9 cellular contexts compared by ENCODE assay signal in genomic region chr15:74406992-74407705, GRCh38. TPM values are rescaled to one million over a fixed set of nuclear protein-coding genes. Genes with fewer than 3 reads are reported as not detected.
A peak's percentile ranks its signal among the peaks of the same experiment; 100 is the strongest.
DNase-seq lines count a peak whose midpoint lies in the region; ATAC-seq and TF ChIP-seq lines count a peak whose summit lies in the region.
"Had no signal": no experiment of that assay in that cellular context is flagged by ENCODE, and none has a peak within 500 bp of the region (broad histone marks: within the 10 kb centered on the region; RNA-seq: fewer than 3 reads in every experiment).

No MANE protein-coding gene starts in this region.

- H3K4me1 ChIP-seq in SJSA1 (replicated peaks): peaks cover 32% of the 10 kb centered on the region

- peaks cover 41% of the 10 kb centered on the region for H3K36me3 Mint-ChIP-seq in activated CD4-positive, alpha-beta T cell treated with anti-CD3 and anti-CD28 coated beads, Interleukin-2, amount 10 ng/mL, durations not matched to agents 24 days and 14 days (ENCODE audit: low read depth)
- peaks cover 42 to 70% of the 10 kb centered on the region in 2 donors for H3K36me3 Mint-ChIP-seq in stimulated activated naive B cell treated with anti-CD40 and anti-IgM and Interleukin-4, amounts not matched to agents 10 μg/mL and 1 μg/mL and 100 μg/mL, for 72 hours

- peak; percentile 18 for TF ChIP-seq CTCF in fibroblast of the aortic adventitia (IDR thresholded peaks at IDR 0.05; ENCODE audit: insufficient read depth, low read length)

- no peak overlapping the region for H3K4me3 ChIP-seq in SJSA1
- no peak overlapping the region for H3K4me3 ChIP-seq in fibroblast of the aortic adventitia (ENCODE audit: low read depth, low read length)

- H3K9me3 ChIP-seq in SJSA1 (replicated peaks): no peaks in the 10 kb centered on the region

- intact Hi-C loops in activated CD4-positive, alpha-beta T cell treated with anti-CD3 and anti-CD28 coated beads, Interleukin-2, amount 10 ng/mL, durations not matched to agents 24 days and 14 days (cut with micrococcal nuclease): no loop called here

- peak overlapping the region; percentile 85 for H3K27ac ChIP-seq in SJSA1

- no peaks in the 10 kb centered on the region for H3K27me3 Mint-ChIP-seq in activated CD4-positive, alpha-beta T cell treated with anti-CD3 and anti-CD28 coated beads, Interleukin-2, amount 10 ng/mL, durations not matched to agents 24 days and 14 days
- no peaks in the 10 kb centered on the region for H3K27me3 Mint-ChIP-seq in stimulated activated naive B cell treated with anti-CD40 and anti-IgM and Interleukin-4, amounts not matched to agents 10 μg/mL and 1 μg/mL and 100 μg/mL, for 72 hours

- H3K36me3 ChIP-seq in SJSA1: no peaks in the 10 kb centered on the region

- H3K4me1 Mint-ChIP-seq in activated CD4-positive, alpha-beta T cell treated with anti-CD3 and anti-CD28 coated beads, Interleukin-2, amount 10 ng/mL, durations not matched to agents 24 days and 14 days: peaks cover 36% of the 10 kb centered on the region
- H3K4me1 Mint-ChIP-seq in stimulated activated naive B cell treated with anti-CD40 and anti-IgM and Interleukin-4, amounts not matched to agents 10 μg/mL and 1 μg/mL and 100 μg/mL, for 72 hours: peaks cover 80 to 93% of the 10 kb centered on the region in 2 donors

- no peak for DNase-seq in activated CD4-positive, alpha-beta T cell treated with anti-CD3 and anti-CD28 coated beads, Interleukin-2, amount 10 ng/mL, durations not matched to agents 24 days and 14 days
- DNase-seq in activated CD4-positive, alpha-beta T cell treated with anti-CD3 and anti-CD28 coated beads, Interleukin-2, amount 50 U/mL, for 4 hours: no peak
- peak; percentile 86 to 93 for DNase-seq in SJSA1 (ENCODE audit: low read depth in 1 of 2, low spot score in 2 of 2)
- DNase-seq in fibroblast of the aortic adventitia (ENCODE audit: low read depth): peak; percentile 85
- no peak for DNase-seq in stimulated activated naive B cell treated with anti-CD40 and anti-IgM and Interleukin-4, amounts not matched to agents 10 μg/mL and 1 μg/mL and 100 μg/mL, for 72 hours
- DNase-seq in NCI-H2196 treated with DMSO at 0.1 percent for 48 hours (lab: John Stamatoyannopoulos, UW; ENCODE audit: unreplicated experiment): no peak
- DNase-seq in NCI-H748 (lab: John Stamatoyannopoulos, UW; ENCODE audit: unreplicated experiment): no peak

- no peaks in the 10 kb centered on the region for H3K27me3 ChIP-seq in SJSA1 (replicated peaks)

- no peak overlapping the region for H3K4me3 Mint-ChIP-seq in activated CD4-positive, alpha-beta T cell treated with anti-CD3 and anti-CD28 coated beads, Interleukin-2, amount 10 ng/mL, durations not matched to agents 24 days and 14 days
- peak overlapping the region; percentile 62 to 79 for H3K4me3 Mint-ChIP-seq in stimulated activated naive B cell treated with anti-CD40 and anti-IgM and Interleukin-4, amounts not matched to agents 10 μg/mL and 1 μg/mL and 100 μg/mL, for 72 hours

- ATAC-seq in stimulated activated naive B cell treated with anti-CD40 and anti-IgM and Interleukin-4, amounts not matched to agents 10 μg/mL and 1 μg/mL and 100 μg/mL, for 72 hours (replicated peaks): peak; percentile 4
- no peak for ATAC-seq in activated CD4-positive, CD25-positive, alpha-beta regulatory T cell treated with anti-CD3 and anti-CD28 coated beads, Interleukin-2, amount 50 U/mL, for 24 hours

- peak overlapping the region; percentile 43 for H3K27ac Mint-ChIP-seq in activated CD4-positive, alpha-beta T cell treated with anti-CD3 and anti-CD28 coated beads, Interleukin-2, amount 10 ng/mL, durations not matched to agents 24 days and 14 days
- H3K27ac Mint-ChIP-seq in stimulated activated naive B cell treated with anti-CD40 and anti-IgM and Interleukin-4, amounts not matched to agents 10 μg/mL and 1 μg/mL and 100 μg/mL, for 72 hours: peak overlapping the region; percentile 94

- no peaks in the 10 kb centered on the region for H3K9me3 Mint-ChIP-seq in activated CD4-positive, alpha-beta T cell treated with anti-CD3 and anti-CD28 coated beads, Interleukin-2, amount 10 ng/mL, durations not matched to agents 24 days and 14 days
- H3K9me3 Mint-ChIP-seq in stimulated activated naive B cell treated with anti-CD40 and anti-IgM and Interleukin-4, amounts not matched to agents 10 μg/mL and 1 μg/mL and 100 μg/mL, for 72 hours: peaks cover 0 to 2% of the 10 kb centered on the region in 2 donors

RNA-seq across cellular contexts. Expression of gene SEMA7A, which starts 26.6 kb away (rescaled TPM):
- total RNA-seq in activated CD4-positive, alpha-beta T cell treated with anti-CD3 and anti-CD28 coated beads, Interleukin-2, amount 10 ng/mL, durations not matched to agents 24 days and 14 days: 88.0 and 89.6 TPM in 2 replicates
- 5.2 and 5.4 TPM in 2 replicates for total RNA-seq in SJSA1 (2014; rRNA removed; shearing (Covaris generic))
- 2.6 and 7.9 TPM in 2 replicates for total RNA-seq in fibroblast of the aortic adventitia (ENCODE audit: low replicate concordance)

RNA-seq across cellular contexts. Expression of gene CYP11A1, which starts 39.7 kb away (rescaled TPM):
- not detected in 2 replicates for total RNA-seq in activated CD4-positive, alpha-beta T cell treated with anti-CD3 and anti-CD28 coated beads, Interleukin-2, amount 10 ng/mL, durations not matched to agents 24 days and 14 days
- 1.3 and 2.2 TPM in 2 replicates for total RNA-seq in SJSA1 (2014; rRNA removed; shearing (Covaris generic))
- 0.33 and 0.90 TPM in 2 replicates for total RNA-seq in fibroblast of the aortic adventitia (ENCODE audit: low replicate concordance)
- total RNA-seq: endothelial cell of umbilical vein had no signal

RNA-seq across cellular contexts. Expression of gene UBL7, which starts 53.8 kb away (rescaled TPM):
- total RNA-seq in activated CD4-positive, alpha-beta T cell treated with anti-CD3 and anti-CD28 coated beads, Interleukin-2, amount 10 ng/mL, durations not matched to agents 24 days and 14 days: 53.5 and 62.1 TPM in 2 replicates
- total RNA-seq in SJSA1 (2014; rRNA removed; shearing (Covaris generic)): 32.8 and 54.5 TPM in 2 replicates
- total RNA-seq in fibroblast of the aortic adventitia (ENCODE audit: low replicate concordance): 50.3 and 52.2 TPM in 2 replicates

Comparison
In these comparisons a context has a peak if more than half of its experiments do, and no peak if none do; other contexts are left out.
1. DNase-seq: peak in SJSA1 (2 of 2) and fibroblast of the aortic adventitia (single experiment); none in activated CD4-positive, alpha-beta T cell treated with anti-CD3 and anti-CD28 coated beads, Interleukin-2, amount 10 ng/mL, durations not matched to agents 24 days and 14 days (single experiment), activated CD4-positive, alpha-beta T cell treated with anti-CD3 and anti-CD28 coated beads, Interleukin-2, amount 50 U/mL, for 4 hours (0 of 2), stimulated activated naive B cell treated with anti-CD40 and anti-IgM and Interleukin-4, amounts not matched to agents 10 μg/mL and 1 μg/mL and 100 μg/mL, for 72 hours (single experiment), NCI-H2196 treated with DMSO at 0.1 percent for 48 hours (single experiment) and NCI-H748 (single experiment).
2. ATAC-seq: peak in stimulated activated naive B cell treated with anti-CD40 and anti-IgM and Interleukin-4, amounts not matched to agents 10 μg/mL and 1 μg/mL and 100 μg/mL, for 72 hours (2 of 2); none in activated CD4-positive, CD25-positive, alpha-beta regulatory T cell treated with anti-CD3 and anti-CD28 coated beads, Interleukin-2, amount 50 U/mL, for 24 hours (0 of 2).
3. RNA of gene SEMA7A, which starts 26.6 kb away (total RNA-seq): 88.0 to 89.6 TPM in activated CD4-positive, alpha-beta T cell treated with anti-CD3 and anti-CD28 coated beads, Interleukin-2, amount 10 ng/mL, durations not matched to agents 24 days and 14 days; 2.6 to 7.9 TPM in fibroblast of the aortic adventitia and 5.2 to 5.4 TPM in SJSA1; every median in the first group is over 10 times any median in the second.